Comparison of ENCODE assay signal across 1 cellular context in genomic region chr1:35585805-35586204, GRCh38. TPM values are rescaled to one million over a fixed set of nuclear protein-coding genes. Genes with fewer than 3 reads are reported as not detected.
"Had no signal": no experiment of that assay in that cellular context is flagged by ENCODE, and none has a peak within 500 bp of the region (broad histone marks: within the 10 kb centered on the region; RNA-seq: fewer than 3 reads in every experiment).

No MANE protein-coding gene starts in this region.

RNA-seq across cellular contexts. Expression of gene TFAP2E, which starts 12.7 kb away (rescaled TPM):
- total RNA-seq: body of pancreas had no signal
